In the genomic region with DNA sequence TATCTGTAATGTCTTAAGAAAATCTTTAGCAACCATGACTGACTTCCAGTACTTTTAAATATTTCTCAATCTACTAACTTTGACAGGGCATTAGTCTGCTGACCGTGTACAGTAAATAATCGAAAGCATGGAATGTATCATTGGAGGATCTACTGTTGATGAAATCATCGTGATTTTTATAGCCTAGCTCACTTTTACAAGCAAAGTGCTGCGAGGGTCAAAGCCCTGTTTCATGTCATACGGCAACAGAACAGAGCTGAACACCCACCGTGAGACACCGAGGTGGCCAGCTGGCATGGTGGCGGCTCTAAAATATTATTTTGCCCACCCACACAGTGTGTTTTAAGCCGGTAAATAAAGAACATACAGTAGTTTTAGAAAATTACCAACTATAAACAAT, we compare ENCODE assay signal across 31 cellular contexts.
DNase-seq lines count a peak whose midpoint lies in the region; ATAC-seq and TF ChIP-seq lines count a peak whose summit lies in the region.
"Had no signal": no experiment of that assay in that cellular context is flagged by ENCODE, and none has a peak within 500 bp of the region (broad histone marks: within the 10 kb centered on the region; RNA-seq: fewer than 3 reads in every experiment).

No MANE protein-coding gene starts in this region.

- H4K20me1 ChIP-seq in osteoblast (ENCODE audit: insufficient read depth, low read length): no peaks in the 10 kb centered on the region

- no peak overlapping the region for H3K4me3 Mint-ChIP-seq in activated naive CD4-positive, alpha-beta T cell treated with anti-CD3 and anti-CD28 coated beads, Interleukin-2, amount 10 ng/mL, durations not matched to agents 7 days and 5 days
- H3K4me3 Mint-ChIP-seq: CD14-positive monocyte; CD8-positive, alpha-beta memory T cell; IgD-negative memory B cell had no signal

- H3K4me3 ChIP-seq in fibroblast of the aortic adventitia (ENCODE audit: low read depth, low read length) (no peak overlapping the region), osteoblast (ENCODE audit: insufficient read depth, low read length) (peak overlapping the region; percentile 8), dorsolateral prefrontal cortex (no peak overlapping the region)
- H3K4me3 ChIP-seq: HAP-1 had no signal

- H3K36me3 ChIP-seq in osteoblast (ENCODE audit: insufficient read depth, low read length): no peaks in the 10 kb centered on the region
- H3K36me3 ChIP-seq: BE2C, HAP-1 had no signal

- no peak for ATAC-seq in GM18861 (IDR thresholded peaks at IDR 0.05; ENCODE audit: unreplicated experiment)
- no peak for ATAC-seq in HG02884 (IDR thresholded peaks at IDR 0.05; ENCODE audit: unreplicated experiment)

- no peaks in the 10 kb centered on the region for H3K4me1 Mint-ChIP-seq in activated naive CD4-positive, alpha-beta T cell treated with anti-CD3 and anti-CD28 coated beads, Interleukin-2, amount 10 ng/mL, durations not matched to agents 7 days and 5 days
- H3K4me1 Mint-ChIP-seq: CD14-positive monocyte; CD8-positive, alpha-beta memory T cell; IgD-negative memory B cell had no signal

- no peak overlapping the region for H2AFZ ChIP-seq in osteoblast (ENCODE audit: low read length)

- TF ChIP-seq CTCF in fibroblast of the aortic adventitia (IDR thresholded peaks at IDR 0.05; ENCODE audit: insufficient read depth, low read length) (no peak), osteoblast (IDR thresholded peaks at IDR 0.05; ENCODE audit: extremely low read depth, low read depth, low read length) (no peak), dorsolateral prefrontal cortex (IDR thresholded peaks at IDR 0.05 in 54 of 56, conservative IDR thresholded peaks at IDR 0.05 in 2 of 56; ENCODE audit: low read depth in 1 of 56, partially characterized antibody in 56 of 56) (no peak)

- no peak overlapping the region for H3K27ac Mint-ChIP-seq in activated naive CD4-positive, alpha-beta T cell treated with anti-CD3 and anti-CD28 coated beads, Interleukin-2, amount 10 ng/mL, durations not matched to agents 7 days and 5 days
- H3K27ac Mint-ChIP-seq: CD14-positive monocyte; CD8-positive, alpha-beta memory T cell; IgD-negative memory B cell had no signal

- peaks cover 1% of the 10 kb centered on the region for H3K9me3 Mint-ChIP-seq in activated naive CD4-positive, alpha-beta T cell treated with anti-CD3 and anti-CD28 coated beads, Interleukin-2, amount 10 ng/mL, durations not matched to agents 7 days and 5 days

- H3K27me3 ChIP-seq in osteoblast (ENCODE audit: insufficient read depth, low read length) (no peaks in the 10 kb centered on the region), dorsolateral prefrontal cortex (no peaks in the 10 kb centered on the region)
- H3K27me3 ChIP-seq: BE2C had no signal

- DNase-seq in AG08396 (ENCODE audit: low spot score) (peak; percentile 4), amniotic epithelial cell (ENCODE audit: low read depth) (peak; percentile 1), fibroblast of the aortic adventitia (ENCODE audit: low read depth) (peak; percentile 4), osteoblast (ENCODE audit: insufficient read length, low spot score, missing footprints) (no peak), dorsolateral prefrontal cortex (no peak)
- no peak for DNase-seq in activated naive CD4-positive, alpha-beta T cell treated with anti-CD3 and anti-CD28 coated beads, Interleukin-2, amount 10 ng/mL, durations not matched to agents 7 days and 5 days
- DNase-seq: BE2C; CD8-positive, alpha-beta memory T cell; DMS 273 treated with DMSO at 0.1 percent for 48 hours; DMS79; EL; GDM1; GOT3; MM.1S; NCI-H1048; NCI-H1694; NCI-H2029 treated with DMSO at 0.1 percent for 48 hours; NCI-H446 treated with DMSO at 0.1 percent for 48 hours; NCI-H526; NCI-H82; NK-92 treated with Interleukin-12 subunit alpha and Interleukin-12 subunit beta, amount 100 ng/mL, for 24 hours; SHP77 treated with DMSO at 0.1 percent for 48 hours; SK-N-SH had no signal

- no peaks in the 10 kb centered on the region for H3K9me3 ChIP-seq in osteoblast (ENCODE audit: low read depth, low read length)
- H3K9me3 ChIP-seq: BE2C, HAP-1, SK-N-SH had no signal

- CTCF ChIA-PET in activated naive CD4-positive, alpha-beta T cell treated with anti-CD3 and anti-CD28 coated beads, Interleukin-2, amount 10 ng/mL, durations not matched to agents 7 days and 5 days (lab: Charles Lee): no interaction called here

- intact Hi-C loops in dorsolateral prefrontal cortex (cut with DNase I): no loop called here

- H3K27ac ChIP-seq in osteoblast (ENCODE audit: low read depth, low read length) (no peak overlapping the region), dorsolateral prefrontal cortex (no peak overlapping the region)
- H3K27ac ChIP-seq: 22Rv1, KMS-11, RWPE1 had no signal

- H3K4me2 ChIP-seq in osteoblast (ENCODE audit: insufficient read depth, low read length): peak overlapping the region; percentile 25
- H3K4me2 ChIP-seq: KMS-11, SK-N-SH had no signal

- no peaks in the 10 kb centered on the region for H3K79me2 ChIP-seq in osteoblast (ENCODE audit: insufficient read depth, low read length)

- H3K36me3 Mint-ChIP-seq in activated naive CD4-positive, alpha-beta T cell treated with anti-CD3 and anti-CD28 coated beads, Interleukin-2, amount 10 ng/mL, durations not matched to agents 7 days and 5 days: no peaks in the 10 kb centered on the region
- H3K36me3 Mint-ChIP-seq: CD14-positive monocyte; CD8-positive, alpha-beta memory T cell; IgD-negative memory B cell had no signal

- H3K4me1 ChIP-seq in osteoblast (ENCODE audit: insufficient read depth, low read length): no peaks in the 10 kb centered on the region
- H3K4me1 ChIP-seq: BE2C, HAP-1 had no signal

- no peaks in the 10 kb centered on the region for H3K27me3 Mint-ChIP-seq in activated naive CD4-positive, alpha-beta T cell treated with anti-CD3 and anti-CD28 coated beads, Interleukin-2, amount 10 ng/mL, durations not matched to agents 7 days and 5 days
- H3K27me3 Mint-ChIP-seq: CD8-positive, alpha-beta memory T cell; IgD-negative memory B cell had no signal

Comparison
In these comparisons a context has a peak if more than half of its experiments do, and no peak if none do; other contexts are left out.
1. DNase-seq: peak in AG08396 (single experiment), amniotic epithelial cell (single experiment) and fibroblast of the aortic adventitia (single experiment); none in osteoblast (single experiment), dorsolateral prefrontal cortex (0 of 10) and activated naive CD4-positive, alpha-beta T cell treated with anti-CD3 and anti-CD28 coated beads, Interleukin-2, amount 10 ng/mL, durations not matched to agents 7 days and 5 days (single experiment).